ENCODE assay signal across 8 cellular contexts in the genomic region with DNA sequence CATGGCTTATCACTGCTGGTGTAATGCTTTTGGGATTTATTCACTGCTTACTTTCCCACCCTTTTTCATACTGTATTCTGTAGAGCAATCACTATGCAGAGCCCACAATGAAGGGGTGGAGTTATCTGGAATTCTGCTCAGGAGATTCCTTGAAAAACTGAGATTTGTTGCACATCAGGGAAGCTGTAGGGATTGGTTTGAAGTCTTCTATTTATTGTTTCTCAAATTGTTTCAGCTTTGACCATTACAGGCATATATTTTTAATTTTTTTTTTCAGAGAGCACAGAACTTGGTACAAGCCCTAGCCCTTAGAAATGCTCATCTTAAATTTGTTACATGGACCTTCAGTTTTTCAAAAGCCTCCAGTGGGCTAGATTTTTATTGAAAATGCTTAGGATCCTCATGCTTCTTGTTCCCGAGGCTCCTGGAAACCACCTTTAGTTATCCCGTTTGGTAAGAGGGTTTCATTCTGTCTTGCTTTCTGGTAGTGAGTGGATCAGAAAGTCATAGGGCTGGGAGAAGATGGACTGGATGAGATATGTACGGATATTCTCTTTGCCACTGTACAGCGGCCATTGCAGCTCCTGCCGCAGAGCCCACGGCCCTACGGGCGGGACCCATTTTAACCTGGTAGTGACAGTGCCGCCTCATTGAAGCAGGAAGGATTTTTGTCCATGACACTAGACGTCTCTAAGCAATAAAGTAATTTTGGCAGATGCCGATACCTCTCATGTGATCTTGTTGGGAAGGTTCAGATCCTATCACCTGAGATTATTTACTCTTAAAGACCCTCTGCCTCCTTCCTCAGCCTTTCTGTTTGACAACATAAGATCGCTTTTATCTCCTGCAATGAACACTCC. TPM values are rescaled to one million over a fixed set of nuclear protein-coding genes. Genes with fewer than 3 reads are reported as not detected.
DNase-seq lines count a peak whose midpoint lies in the region; ATAC-seq and TF ChIP-seq lines count a peak whose summit lies in the region.

No MANE protein-coding gene starts in this region.

- H3K27me3 ChIP-seq in adrenal gland, result peaks cover 4% of the 10 kb centered on the region
- peaks cover 19% of the 10 kb centered on the region for H3K27me3 ChIP-seq in kidney epithelial cell (ENCODE audit: control insufficient read depth, insufficient read depth, low read length)
- peaks cover 13% of the 10 kb centered on the region for H3K27me3 ChIP-seq in thymus (ENCODE audit: control insufficient read depth, insufficient read depth)

- TF ChIP-seq POLR2A in adrenal gland (IDR thresholded peaks at IDR 0.05), result no peak

- TF ChIP-seq CTCF in adrenal gland (IDR thresholded peaks at IDR 0.05), result no peak
- no peak for TF ChIP-seq CTCF in kidney epithelial cell (IDR thresholded peaks at IDR 0.05; ENCODE audit: insufficient read depth, low read length, poor library complexity, severe bottlenecking)

- intact Hi-C loops in adrenal gland (cut with DNase I), result loop anchor here (10.0 kb wide), 2 partner anchors 237 to 377 kb away; a partner anchor contains a TSS

- H3K4me1 ChIP-seq in adrenal gland (replicated peaks in 1 of 2) (peaks cover 0 to 8% of the 10 kb centered on the region in 2 donors), thymus (ENCODE audit: control insufficient read depth, insufficient read depth, low read length) (peaks cover 2% of the 10 kb centered on the region)

- H3K4me3 ChIP-seq in adrenal gland (peak overlapping the region in 2 of 4 donors; percentile 66), kidney epithelial cell (ENCODE audit: low read depth, low read length) (peak overlapping the region; percentile 75), thymus (ENCODE audit: low read length) (peak overlapping the region; percentile 60)

- no peaks in the 10 kb centered on the region for H3K36me3 ChIP-seq in adrenal gland (replicated peaks in 1 of 2)
- no peaks in the 10 kb centered on the region for H3K36me3 ChIP-seq in kidney epithelial cell (ENCODE audit: control insufficient read depth, insufficient read depth, low read length)
- no peaks in the 10 kb centered on the region for H3K36me3 ChIP-seq in thymus (ENCODE audit: control insufficient read depth, insufficient read depth)

- H3K27ac ChIP-seq in adrenal gland (peak overlapping the region in 3 of 5 donors; percentile 87 to 88 (median 88)), thymus (ENCODE audit: low read depth) (no peak overlapping the region)

- DNase-seq in NCI-H510A treated with DMSO at 0.1 percent for 48 hours (lab: John Stamatoyannopoulos, UW) (peak; percentile 34), NCI-H510A (lab: John Stamatoyannopoulos, UW) (no peak), NCI-H1105 (lab: John Stamatoyannopoulos, UW) (peak; percentile 28), adrenal gland (no peak), kidney epithelial cell (ENCODE audit: low read depth) (no peak)

- no peak for ATAC-seq in HG02610 (IDR thresholded peaks at IDR 0.05; ENCODE audit: unreplicated experiment)
- no peak for ATAC-seq in GM18909 (IDR thresholded peaks at IDR 0.05; ENCODE audit: poor library complexity, unreplicated experiment)

- WGBS in adrenal gland, 4 donors, result 28 to 45% (median 36%) methylated on average over 12 of the region's 12 CpGs
- 49% methylated on average over 12 of the region's 12 CpGs for WGBS in thymus

- H3K9me3 ChIP-seq in adrenal gland (replicated peaks in 1 of 3) (no peaks in the 10 kb centered on the region), thymus (ENCODE audit: control insufficient read depth) (no peaks in the 10 kb centered on the region)

RNA-seq across cellular contexts. Expression of gene ZNF184, which starts 45.3 kb away (rescaled TPM):
- 1 to 10 TPM; 3.1 to 6.5 (median 4.9) TPM for total RNA-seq in adrenal gland
- polyA plus RNA-seq in adrenal gland, result 1 to 10 TPM; 1.3 to 6.0 (median 1.6) TPM
- 5.8 and 6.0 TPM in 2 replicates for total RNA-seq in kidney epithelial cell
- 6.8 TPM for polyA plus RNA-seq in thymus

Comparison
In these comparisons a context has a peak if more than half of its experiments do, and no peak if none do; other contexts are left out.
1. DNase-seq: peak in NCI-H510A treated with DMSO at 0.1 percent for 48 hours (single experiment) and NCI-H1105 (single experiment); none in NCI-H510A (single experiment), adrenal gland (0 of 7) and kidney epithelial cell (single experiment).